ENCODE assay signal across 1 cellular context in genomic region chr12:92403210-92404175, GRCh38.
TF ChIP-seq lines count a peak whose summit lies in the region.

No MANE protein-coding gene starts in this region.

TF ChIP-seq in GM12878, 131 proteins besides CTCF, POLR2A, EP300 and RAD21 (continued from another document and continues in another):
- TF ChIP-seq ZBTB11 (CRISPR knock-in tag; IDR thresholded peaks at IDR 0.05) (no peak), NFYA (IDR thresholded peaks at IDR 0.05; ENCODE audit: borderline replicate concordance, low read depth, low read length) (no peak), TCF7 (IDR thresholded peaks at IDR 0.05; ENCODE audit: borderline replicate concordance) (no peak), BRCA1 (IDR thresholded peaks at IDR 0.05; ENCODE audit: low read depth, low read length) (no peak), SUZ12 (IDR thresholded peaks at IDR 0.05; ENCODE audit: unreplicated experiment) (no peak), RBBP5 (conservative IDR thresholded peaks at IDR 0.05) (no peak), ATF3 (IDR thresholded peaks at IDR 0.05; ENCODE audit: borderline replicate concordance, extremely low read depth, low read depth, low read length) (no peak), BCL3 (IDR thresholded peaks at IDR 0.05; ENCODE audit: borderline replicate concordance, insufficient read depth, low read depth, low read length, poor library complexity, severe bottlenecking) (peak; percentile 39), MEF2B (IDR thresholded peaks at IDR 0.05; ENCODE audit: partially characterized antibody, poor library complexity, severe bottlenecking) (peak; percentile 80), PAX8 (IDR thresholded peaks at IDR 0.05) (no peak), PML (IDR thresholded peaks at IDR 0.05; ENCODE audit: low read length) (peak; percentile 70), RCOR1 (conservative IDR thresholded peaks at IDR 0.05; ENCODE audit: low read depth, low read length) (0 out of 2 replicates have a peak, but pooled peaks have one; percentile 34), BMI1 (IDR thresholded peaks at IDR 0.05; ENCODE audit: borderline replicate concordance) (peak; percentile 71), ZBED1 (IDR thresholded peaks at IDR 0.05; ENCODE audit: borderline replicate concordance) (peak; percentile 47; the same call in 1 of the 2 replicates), ZBTB4 (CRISPR knock-in tag; IDR thresholded peaks at IDR 0.05) (no peak), RELB (IDR thresholded peaks at IDR 0.05; ENCODE audit: low read depth) (peak; percentile 94), ASH2L (IDR thresholded peaks at IDR 0.05; ENCODE audit: borderline replicate concordance, low read depth) (no peak), YBX1 (IDR thresholded peaks at IDR 0.05) (no peak), BHLHE40 (IDR thresholded peaks at IDR 0.05; ENCODE audit: borderline replicate concordance in 1 of 2, low read depth in 2 of 2, low read length in 1 of 2) (peak; percentile 76 to 78), CBX3 (IDR thresholded peaks at IDR 0.05; ENCODE audit: borderline replicate concordance, low read depth) (no peak), SMAD1 (IDR thresholded peaks at IDR 0.05; ENCODE audit: low read depth, partially characterized antibody) (peak; percentile 86), ZNF24 (IDR thresholded peaks at IDR 0.05) (peak; percentile 52; the same call in 1 of the 2 replicates), HDGF (IDR thresholded peaks at IDR 0.05) (no peak), KDM1A (IDR thresholded peaks at IDR 0.05; ENCODE audit: borderline replicate concordance) (no peak), WRNIP1 (IDR thresholded peaks at IDR 0.05; ENCODE audit: borderline replicate concordance, low read depth, low read length) (peak; percentile 84; the same call in 1 of the 2 replicates), YY1 (IDR thresholded peaks at IDR 0.05; ENCODE audit: low read depth, low read length) (peak; percentile 42), NFIC (IDR thresholded peaks at IDR 0.05; ENCODE audit: low read depth, low read length) (peak; percentile 91), IKZF1 (conservative IDR thresholded peaks at IDR 0.05) (peak; percentile 85), BCL11A (IDR thresholded peaks at IDR 0.05; ENCODE audit: low read depth, low read length) (peak; percentile 64), ELK1 (IDR thresholded peaks at IDR 0.05; ENCODE audit: low read depth, low read length) (no peak), EGR1 (IDR thresholded peaks at IDR 0.05; ENCODE audit: borderline replicate concordance in 1 of 2, low read depth in 2 of 2, low read length in 2 of 2) (no peak), EED (IDR thresholded peaks at IDR 0.05; ENCODE audit: low read depth) (peak; percentile 87), MTA2 (IDR thresholded peaks at IDR 0.05; ENCODE audit: low read depth) (peak; percentile 88), HSF1 (IDR thresholded peaks at IDR 0.05; ENCODE audit: low read depth, low read length) (no peak), TBL1XR1 (IDR thresholded peaks at IDR 0.05; ENCODE audit: low read depth, low read length) (peak; percentile 89; the same call in 1 of the 2 replicates), RAD51 (IDR thresholded peaks at IDR 0.05) (peak; percentile 88), LARP7 (IDR thresholded peaks at IDR 0.05) (no peak), TARDBP (IDR thresholded peaks at IDR 0.05; ENCODE audit: borderline replicate concordance) (no peak), RELA (IDR thresholded peaks at IDR 0.05; ENCODE audit: borderline replicate concordance, partially characterized antibody) (peak; percentile 71), SREBF1 (IDR thresholded peaks at IDR 0.05; ENCODE audit: low read length) (no peak), GABPA (IDR thresholded peaks at IDR 0.05; ENCODE audit: low read depth) (no peak), SIX5 (IDR thresholded peaks at IDR 0.05; ENCODE audit: low read depth, low read length, severe bottlenecking) (no peak), NR2C1 (IDR thresholded peaks at IDR 0.05) (no peak), ZBTB40 (IDR thresholded peaks at IDR 0.05; ENCODE audit: borderline replicate concordance) (no peak), TCF12 (IDR thresholded peaks at IDR 0.05; ENCODE audit: low read depth, low read length) (peak; percentile 89), MEF2A (IDR thresholded peaks at IDR 0.05; ENCODE audit: insufficient read depth, low read depth, low read length) (peak; percentile 94), ATF2 (IDR thresholded peaks at IDR 0.05; ENCODE audit: low read length) (peak; percentile 79; the same call in 1 of the 2 replicates), CHD1 (IDR thresholded peaks at IDR 0.05; ENCODE audit: low read depth, low read length) (0 out of 2 replicates have a peak, but pooled peaks have one; percentile 27), BACH1 (IDR thresholded peaks at IDR 0.05; ENCODE audit: borderline replicate concordance) (no peak)
